36 cellular contexts compared by ENCODE assay signal in genomic region chr6:138396709-138397108, GRCh38. TPM values are rescaled to one million over a fixed set of nuclear protein-coding genes. Genes with fewer than 3 reads are reported as not detected.
"Had no signal": no experiment of that assay in that cellular context is flagged by ENCODE, and none has a peak within 500 bp of the region (broad histone marks: within the 10 kb centered on the region; RNA-seq: fewer than 3 reads in every experiment).

No MANE protein-coding gene starts in this region.

- H3K27ac ChIP-seq: adrenal gland, cardiac muscle cell, VCaP had no signal

- DNase-seq: activated B cell treated with CpG ODN at 0.5 μM for 24 hours; activated CD4-positive, alpha-beta memory T cell treated with anti-CD3 and anti-CD28 coated beads for 36 hours; activated CD4-positive, alpha-beta T cell treated with anti-CD3 and anti-CD28 coated beads for 4 hours; activated CD4-positive, alpha-beta T cell treated with anti-CD3 and anti-CD28 coated beads, Interleukin-2, amount 10 ng/mL, durations not matched to agents 24 days and 14 days; activated CD4-positive, alpha-beta T cell treated with anti-CD3 and anti-CD28 coated beads, Interleukin-2, amount 50 U/mL, for 1 hour; activated CD4-positive, alpha-beta T cell treated with anti-CD3 and anti-CD28 coated beads, Interleukin-2, amount 50 U/mL, for 4 hours; activated CD4-positive, CD25-positive, alpha-beta regulatory T cell treated with anti-CD3 and anti-CD28 coated beads, Interleukin-2, amount 50 U/mL, for 72 hours; activated CD8-positive, alpha-beta memory T cell treated with anti-CD3 and anti-CD28 coated beads, Interleukin-2, amount 50 U/mL, for 4 hours; activated CD8-positive, alpha-beta T cell treated with anti-CD3 and anti-CD28 coated beads for 36 hours; activated effector memory CD4-positive, alpha-beta T cell treated with anti-CD3 and anti-CD28 coated beads, Interleukin-2, amount 50 U/mL, for 16 hours; activated gamma-delta T cell treated with Interleukin-2 at 50 U/mL for 16 hours; activated naive CD4-positive, alpha-beta T cell; activated naive CD4-positive, alpha-beta T cell treated with anti-CD3 and anti-CD28 coated beads for 36 hours; activated naive CD4-positive, alpha-beta T cell treated with anti-CD3 and anti-CD28 coated beads, Interleukin-2, amount 50 U/mL, for 16 hours; activated naive CD8-positive, alpha-beta T cell treated with anti-CD3 and anti-CD28 coated beads for 36 hours; activated T-cell treated with anti-CD3 and anti-CD28 coated beads for 4 hours; activated T-cell treated with anti-CD3 and anti-CD28 coated beads, Interleukin-2, amount 50 U/mL, for 1 hour; activated T-cell treated with anti-CD3 and anti-CD28 coated beads, Interleukin-2, amount 50 U/mL, for 4 hours; activated T-cell treated with anti-CD3 and anti-CD28 coated beads, Interleukin-2, amount 50 U/mL, for 72 hours; adrenal gland; amniotic stem cell; aorta; caudate nucleus; cerebellar nuclear complex; T-helper 1 cell; T-helper 2 cell; T-helper 9 cell had no signal

- H3K4me1 ChIP-seq: adrenal gland had no signal

- H3K9me3 ChIP-seq: adrenal gland had no signal

- FAIRE-seq: bronchial epithelial cell, TTC549 had no signal

- H3K4me3 ChIP-seq: adrenal gland, cardiac muscle cell had no signal

- H3K36me3 ChIP-seq: adrenal gland, cardiac muscle cell had no signal

- H3K27me3 ChIP-seq: adrenal gland, cardiac muscle cell had no signal

- ATAC-seq: activated CD8-positive, alpha-beta T cell treated with anti-CD3 and anti-CD28 coated beads for 36 hours; activated naive CD4-positive, alpha-beta T cell treated with anti-CD3 and anti-CD28 coated beads, Interleukin-2, amount 50 U/mL, for 72 hours; activated T-cell treated with anti-CD3 and anti-CD28 coated beads, Interleukin-2, amount 50 U/mL, for 4 hours; activated T-cell treated with anti-CD3 and anti-CD28 coated beads, Interleukin-2, amount 50 U/mL, for 72 hours; activated T-helper 17 cell treated with anti-CD3 and anti-CD28 coated beads, Interleukin-2, amount 50 U/mL, for 72 hours had no signal

RNA-seq across cellular contexts. Expression of gene SMIM28, which starts 19.0 kb away (rescaled TPM):
- total RNA-seq: activated B cell treated with CpG ODN at 0.5 μM for 24 hours; activated CD4-positive, alpha-beta memory T cell treated with anti-CD3 and anti-CD28 coated beads for 36 hours; activated CD4-positive, alpha-beta T cell treated with anti-CD3 and anti-CD28 coated beads, Interleukin-2, amount 10 ng/mL, durations not matched to agents 24 days and 14 days; activated CD8-positive, alpha-beta memory T cell treated with anti-CD3 and anti-CD28 coated beads for 36 hours; activated CD8-positive, alpha-beta T cell treated with anti-CD3 and anti-CD28 coated beads for 36 hours; activated naive CD4-positive, alpha-beta T cell treated with anti-CD3 and anti-CD28 coated beads for 36 hours; activated naive CD4-positive, alpha-beta T cell treated with anti-CD3 and anti-CD28 coated beads, Interleukin-2, amount 50 U/mL, for 72 hours; activated naive CD8-positive, alpha-beta T cell treated with anti-CD3 and anti-CD28 coated beads for 36 hours; activated T-cell treated with anti-CD3 and anti-CD28 coated beads, Interleukin-2, amount 50 U/mL, for 4 hours; activated T-cell treated with anti-CD3 and anti-CD28 coated beads, Interleukin-2, amount 50 U/mL, for 72 hours; activated T-helper 1 cell treated with anti-CD3 and anti-CD28 coated beads, Interleukin-12 subunit alpha, Interleukin-12 subunit beta, Interleukin-2, Interleukin-4 antibody, amounts not matched to agents 30 ng/mL and 10 ng/mL and 1 ng/mL, durations not matched to agents 14 hours and 24 hours and 36 hours; activated T-helper 17 cell treated with anti-CD3 and anti-CD28 coated beads, Interleukin-2, amount 50 U/mL, for 72 hours; adrenal gland; aorta; bronchial epithelial cell; cardiac muscle cell; chondrocyte had no signal
- polyA plus RNA-seq: adrenal gland, aorta, cardiac muscle cell had no signal
